ENCODE assay signal across 9 cellular contexts in the genomic region with DNA sequence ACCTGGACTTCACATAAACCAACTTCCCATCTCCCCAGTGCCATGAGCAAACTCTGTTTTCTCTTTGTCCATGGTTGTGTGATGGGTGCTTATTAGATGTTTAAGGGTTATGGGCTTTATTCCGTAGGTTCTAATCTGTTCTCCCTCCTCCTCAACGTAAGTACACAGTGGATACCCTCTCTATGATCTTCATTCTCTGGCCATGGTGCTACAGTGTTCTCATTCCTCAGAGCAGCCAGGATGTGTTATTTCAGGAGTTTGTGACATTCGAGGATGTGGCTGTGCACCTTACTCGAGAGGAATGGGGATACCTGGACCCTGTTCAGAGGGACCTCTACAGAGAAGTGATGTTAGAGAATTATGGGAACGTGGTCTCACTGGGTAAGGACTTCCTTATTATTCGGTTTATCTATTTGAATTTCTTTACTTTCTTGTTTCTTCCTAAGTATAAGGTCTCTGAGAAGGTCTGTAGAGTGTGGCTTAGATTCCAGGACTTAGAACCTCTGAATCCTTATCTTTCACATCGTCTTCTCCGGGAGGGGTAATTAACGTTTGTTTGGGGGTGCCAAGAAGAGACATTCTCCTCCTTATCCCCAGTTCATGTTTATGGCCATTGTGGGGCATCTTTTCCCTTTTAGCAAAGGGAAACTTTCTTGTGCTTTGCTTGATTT. TPM values are rescaled to one million over a fixed set of nuclear protein-coding genes. Genes with fewer than 3 reads are reported as not detected.
DNase-seq lines count a peak whose midpoint lies in the region; ATAC-seq and TF ChIP-seq lines count a peak whose summit lies in the region.
"Had no signal": no experiment of that assay in that cellular context is flagged by ENCODE, and none has a peak within 500 bp of the region (broad histone marks: within the 10 kb centered on the region; RNA-seq: fewer than 3 reads in every experiment).

No MANE protein-coding gene starts in this region.

- TF ChIP-seq EP300 in transverse colon (IDR thresholded peaks at IDR 0.05; ENCODE audit: low read depth), result no peak

- no peaks in the 10 kb centered on the region for H3K27me3 ChIP-seq in transverse colon
- H3K27me3 ChIP-seq in prostate gland (replicated peaks; ENCODE audit: insufficient read depth), result no peaks in the 10 kb centered on the region

- DNase-seq in activated naive CD4-positive, alpha-beta T cell treated with anti-CD3 and anti-CD28 coated beads, Interleukin-2, amount 50 U/mL, for 16 hours, result no peak
- no peak for DNase-seq in memory B cell (ENCODE audit: low spot score in 2 of 2)
- no peak for DNase-seq in transverse colon
- no peak for DNase-seq in prostate gland (ENCODE audit: low spot score)
- no peak for DNase-seq in substantia nigra (lab: John Stamatoyannopoulos, UW)
- DNase-seq: activated T-cell treated with anti-CD3 and anti-CD28 coated beads, Interleukin-2, amount 50 U/mL, for 1 hour had no signal

- no peak for TF ChIP-seq CTCF in transverse colon (IDR thresholded peaks at IDR 0.05)
- no peak for TF ChIP-seq CTCF in prostate gland (IDR thresholded peaks at IDR 0.05)

- intact Hi-C loops in transverse colon (cut with DNase I; ENCODE audit: low total_unique reads), result no loop called here
- intact Hi-C loops in prostate gland (cut with DNase I), result no loop called here

- in situ Hi-C loops in transverse colon (cut with MboI; ENCODE audit: low pct_ligation_motif_present in 1 of 4, low pct_unique_long_range_greater_than_20kb in 1 of 4, low sequenced_read_pairs in 3 of 4), result no loop called here

- peaks cover 27% of the 10 kb centered on the region for H3K36me3 Mint-ChIP-seq in activated naive CD4-positive, alpha-beta T cell treated with anti-CD3 and anti-CD28 coated beads, Interleukin-2, amount 50 U/mL, for 24 hours
- peaks cover 96% of the 10 kb centered on the region for H3K36me3 Mint-ChIP-seq in activated T-helper 17 cell treated with anti-CD3 and anti-CD28 coated beads, Interleukin-2, amount 50 U/mL, for 72 hours (ENCODE audit: low read depth)
- peaks cover 35% of the 10 kb centered on the region for H3K36me3 Mint-ChIP-seq in memory B cell

- no peaks in the 10 kb centered on the region for H3K9me3 ChIP-seq in transverse colon
- H3K9me3 ChIP-seq in prostate gland, result no peaks in the 10 kb centered on the region

- H3K27ac ChIP-seq in transverse colon (peak overlapping the region; percentile 8 to 58 (median 38)), prostate gland (no peak overlapping the region), substantia nigra (ENCODE audit: low read depth, low read length, poor library complexity, severe bottlenecking) (no peak overlapping the region)

- ATAC-seq in activated T-helper 17 cell treated with anti-CD3 and anti-CD28 coated beads, Interleukin-2, amount 50 U/mL, for 72 hours (replicated peaks), result no peak
- ATAC-seq in memory B cell (ENCODE audit: low read depth) (no peak), HG03469 (IDR thresholded peaks at IDR 0.05; ENCODE audit: unreplicated experiment) (no peak)

- H3K4me3 ChIP-seq in transverse colon (no peak overlapping the region), prostate gland (no peak overlapping the region)

- peaks cover 11 to 40% (median 19%) of the 10 kb centered on the region in 4 donors for H3K4me1 ChIP-seq in transverse colon
- no peaks in the 10 kb centered on the region for H3K4me1 ChIP-seq in prostate gland (replicated peaks)

- peaks cover 58% of the 10 kb centered on the region for H3K4me1 Mint-ChIP-seq in activated naive CD4-positive, alpha-beta T cell treated with anti-CD3 and anti-CD28 coated beads, Interleukin-2, amount 50 U/mL, for 24 hours
- peaks cover 40% of the 10 kb centered on the region for H3K4me1 Mint-ChIP-seq in activated T-helper 17 cell treated with anti-CD3 and anti-CD28 coated beads, Interleukin-2, amount 50 U/mL, for 72 hours
- H3K4me1 Mint-ChIP-seq in memory B cell, result peaks cover 25% of the 10 kb centered on the region

- 86 to 89% methylated on average over 5 to 9 of the region's 9 CpGs for WGBS in transverse colon (ENCODE audit: low coverage in 1 of 2), 2 donors
- 80% methylated on average over 9 of the region's 9 CpGs for WGBS in prostate gland

- peak overlapping the region; percentile 81 for H3K4me3 Mint-ChIP-seq in activated naive CD4-positive, alpha-beta T cell treated with anti-CD3 and anti-CD28 coated beads, Interleukin-2, amount 50 U/mL, for 24 hours
- H3K4me3 Mint-ChIP-seq in activated T-helper 17 cell treated with anti-CD3 and anti-CD28 coated beads, Interleukin-2, amount 50 U/mL, for 72 hours, result peak overlapping the region; percentile 53
- H3K4me3 Mint-ChIP-seq in memory B cell, result no peak overlapping the region

- TF ChIP-seq POLR2A in transverse colon (IDR thresholded peaks at IDR 0.05) (no peak), prostate gland (IDR thresholded peaks at IDR 0.05) (no peak)

- no peaks in the 10 kb centered on the region for H3K27me3 Mint-ChIP-seq in activated naive CD4-positive, alpha-beta T cell treated with anti-CD3 and anti-CD28 coated beads, Interleukin-2, amount 50 U/mL, for 24 hours
- H3K27me3 Mint-ChIP-seq in activated T-helper 17 cell treated with anti-CD3 and anti-CD28 coated beads, Interleukin-2, amount 50 U/mL, for 72 hours, result no peaks in the 10 kb centered on the region
- no peaks in the 10 kb centered on the region for H3K27me3 Mint-ChIP-seq in memory B cell

- H3K36me3 ChIP-seq in transverse colon, result peaks cover 0 to 56% (median 26%) of the 10 kb centered on the region in 4 donors
- peaks cover 10% of the 10 kb centered on the region in 2 donors for H3K36me3 ChIP-seq in prostate gland

- H3K9me3 Mint-ChIP-seq in activated naive CD4-positive, alpha-beta T cell treated with anti-CD3 and anti-CD28 coated beads, Interleukin-2, amount 50 U/mL, for 24 hours, result no peaks in the 10 kb centered on the region
- no peaks in the 10 kb centered on the region for H3K9me3 Mint-ChIP-seq in activated T-helper 17 cell treated with anti-CD3 and anti-CD28 coated beads, Interleukin-2, amount 50 U/mL, for 72 hours
- no peaks in the 10 kb centered on the region for H3K9me3 Mint-ChIP-seq in memory B cell

- H3K27ac Mint-ChIP-seq in activated naive CD4-positive, alpha-beta T cell treated with anti-CD3 and anti-CD28 coated beads, Interleukin-2, amount 50 U/mL, for 24 hours, result peak overlapping the region; percentile 98
- H3K27ac Mint-ChIP-seq in activated T-helper 17 cell treated with anti-CD3 and anti-CD28 coated beads, Interleukin-2, amount 50 U/mL, for 72 hours, result peak overlapping the region; percentile 73
- H3K27ac Mint-ChIP-seq in memory B cell, result peak overlapping the region; percentile 37

RNA-seq across cellular contexts. Expression of a gene that starts 3.8 kb away (rescaled TPM):
- 10 to 100 TPM; 79.2 to 98.5 TPM for total RNA-seq in activated T-helper 17 cell treated with anti-CD3 and anti-CD28 coated beads, Interleukin-2, amount 50 U/mL, for 72 hours
- total RNA-seq in transverse colon (100 to 1,000 TPM; 153 to 304 (median 226) TPM), prostate gland (100 to 1,000 TPM in 1 of 2 donors, 10 to 100 TPM in 1; 79.7 to 112 TPM)

RNA-seq across cellular contexts. Expression of a gene that starts 10.3 kb away (rescaled TPM):
- total RNA-seq in activated T-helper 17 cell treated with anti-CD3 and anti-CD28 coated beads, Interleukin-2, amount 50 U/mL, for 72 hours, result 1 to 10 TPM; 2.7 to 5.5 TPM
- total RNA-seq in transverse colon (1 to 10 TPM in 2 of 4 donors, under 1 TPM in 1, not detected in 1; 0.40 to 4.2 (median 4.1) TPM), prostate gland (10 to 100 TPM in 1 of 2 donors, 1 to 10 TPM in 1; 5.5 to 11.2 TPM)

RNA-seq across cellular contexts. Expression of a gene that starts 35.8 kb away (rescaled TPM):
- total RNA-seq in activated T-helper 17 cell treated with anti-CD3 and anti-CD28 coated beads, Interleukin-2, amount 50 U/mL, for 72 hours, result 1 to 10 TPM in 1 of 2 donors, under 1 TPM in 1; 0.86 to 4.4 TPM
- 1 to 10 TPM in 1 of 4 donors, under 1 TPM in 1, not detected in 2; 0.68 to 1.6 TPM for total RNA-seq in transverse colon
- total RNA-seq in prostate gland, result 10 to 100 TPM in 1 of 2 donors, not detected in 1; 23.5 TPM

RNA-seq across cellular contexts. Expression of a gene that starts 54.5 kb away (rescaled TPM):
- 10 to 100 TPM; 25.0 to 58.4 TPM for total RNA-seq in activated T-helper 17 cell treated with anti-CD3 and anti-CD28 coated beads, Interleukin-2, amount 50 U/mL, for 72 hours
- 10 to 100 TPM; 14.6 to 58.7 (median 18.1) TPM for total RNA-seq in transverse colon
- 10 to 100 TPM; 20.1 to 28.0 TPM for total RNA-seq in prostate gland

RNA-seq across cellular contexts. Expression of a gene that starts 57.8 kb away (rescaled TPM):
- total RNA-seq in activated T-helper 17 cell treated with anti-CD3 and anti-CD28 coated beads, Interleukin-2, amount 50 U/mL, for 72 hours, result 10 to 100 TPM; 11.5 to 12.2 TPM
- 1 to 10 TPM; 4.5 to 8.7 (median 5.9) TPM for total RNA-seq in transverse colon
- total RNA-seq in prostate gland, result 10 to 100 TPM in 1 of 2 donors, 1 to 10 TPM in 1; 7.8 to 13.2 TPM

Comparison
In these comparisons a context has a peak if more than half of its experiments do, and no peak if none do; other contexts are left out.
1. H3K27ac Mint-ChIP-seq: peak in every context shown above with its lines; median percentile 98 in activated naive CD4-positive, alpha-beta T cell treated with anti-CD3 and anti-CD28 coated beads, Interleukin-2, amount 50 U/mL, for 24 hours; 73 in activated T-helper 17 cell treated with anti-CD3 and anti-CD28 coated beads, Interleukin-2, amount 50 U/mL, for 72 hours; 37 in memory B cell.
2. H3K27ac ChIP-seq: peak in transverse colon (4 of 4); none in prostate gland (0 of 2) and substantia nigra (single experiment).